Comparison of ENCODE assay signal across 18 cellular contexts in the genomic region with DNA sequence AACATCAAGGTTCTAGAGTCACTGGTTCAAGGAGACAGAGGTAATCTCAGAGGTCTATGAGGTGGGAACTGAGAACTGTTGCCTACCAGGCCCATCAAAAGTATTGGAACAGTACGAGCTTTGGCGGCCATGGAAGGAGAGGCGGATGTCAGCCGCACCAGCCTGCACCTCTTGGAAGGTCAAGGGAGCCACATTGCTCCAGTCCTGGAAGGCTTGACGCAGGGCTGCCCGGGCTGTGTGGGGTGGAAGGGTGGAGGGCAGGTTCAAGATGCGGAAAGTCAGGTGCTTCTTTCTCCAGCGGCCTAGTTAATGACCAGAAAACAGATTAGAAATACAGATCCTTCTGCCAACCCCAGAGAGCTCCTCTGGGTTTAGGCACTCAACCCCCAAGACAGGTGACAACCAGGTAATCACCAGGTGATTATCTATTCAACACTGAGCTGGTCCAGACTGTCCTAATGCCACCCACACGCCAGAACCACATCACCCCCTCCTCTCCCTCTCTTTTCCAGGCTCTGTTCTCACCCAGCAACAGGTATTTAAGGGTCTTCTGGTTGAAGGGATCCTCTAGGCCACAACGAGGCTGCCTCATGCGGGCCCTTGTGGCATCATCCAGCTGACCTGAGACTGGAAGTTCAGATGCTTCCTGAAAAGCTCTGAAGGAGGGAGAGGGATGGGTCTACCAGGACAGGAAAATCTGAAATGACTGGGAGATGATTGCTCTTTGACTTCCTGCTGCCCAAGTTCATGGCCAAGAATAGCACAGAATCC. TPM values are rescaled to one million over a fixed set of nuclear protein-coding genes. Genes with fewer than 3 reads are reported as not detected.
DNase-seq lines count a peak whose midpoint lies in the region; TF ChIP-seq lines count a peak whose summit lies in the region.
"Had no signal": no experiment of that assay in that cellular context is flagged by ENCODE, and none has a peak within 500 bp of the region (broad histone marks: within the 10 kb centered on the region; RNA-seq: fewer than 3 reads in every experiment).

No MANE protein-coding gene starts in this region.

- H3K27me3 ChIP-seq in breast epithelium, result no peaks in the 10 kb centered on the region
- H3K27me3 ChIP-seq in skeletal muscle satellite cell (ENCODE audit: control insufficient read depth, insufficient read depth, low read length), result no peaks in the 10 kb centered on the region
- no peaks in the 10 kb centered on the region for H3K27me3 ChIP-seq in Peyer's patch

- CTCF ChIA-PET in MCF 10A (lab: Yijun Ruan, JAX), result interaction anchor here (0.7 kb wide), 1 partner anchor 90 kb away, joined by 3 read pairs; the partner anchor contains the start of gene DGKA

- H3K4me1 ChIP-seq in breast epithelium (no peaks in the 10 kb centered on the region), skeletal muscle satellite cell (ENCODE audit: control insufficient read depth, insufficient read depth, low read length) (peaks cover 36% of the 10 kb centered on the region), Peyer's patch (no peaks in the 10 kb centered on the region)

- peak overlapping the region; percentile 87 for H3K4me2 ChIP-seq in skeletal muscle satellite cell (ENCODE audit: low read length)

- intact Hi-C loops in breast epithelium (cut with DNase I; ENCODE audit: low total_unique reads), result no loop called here
- intact Hi-C loops in MCF 10A (cut with micrococcal nuclease), result no loop called here
- intact Hi-C loops in dendritic cell treated with granulocyte-macrophage colony-stimulating factor and Interleukin-4, amounts not matched to agents 40 ng/mL and 50 ng/mL, for 4 days (cut with micrococcal nuclease), result no loop called here

- no peaks in the 10 kb centered on the region for H3K9me3 Mint-ChIP-seq in MCF 10A (ENCODE audit: unreplicated experiment)
- H3K9me3 Mint-ChIP-seq in dendritic cell treated with granulocyte-macrophage colony-stimulating factor and Interleukin-4, amounts not matched to agents 40 ng/mL and 50 ng/mL, for 4 days, result no peaks in the 10 kb centered on the region
- H3K9me3 Mint-ChIP-seq: IgD-negative memory B cell had no signal

- H3K9ac ChIP-seq in skeletal muscle satellite cell (ENCODE audit: low read depth, low read length), result no peak overlapping the region

- no peaks in the 10 kb centered on the region for H3K27me3 Mint-ChIP-seq in MCF 10A (ENCODE audit: insufficient read depth, unreplicated experiment)
- no peaks in the 10 kb centered on the region for H3K27me3 Mint-ChIP-seq in dendritic cell treated with granulocyte-macrophage colony-stimulating factor and Interleukin-4, amounts not matched to agents 40 ng/mL and 50 ng/mL, for 4 days

- peak overlapping the region in 1 of 2 donors; percentile 13 for H3K27ac ChIP-seq in breast epithelium
- no peak overlapping the region for H3K27ac ChIP-seq in Peyer's patch

- H3K4me3 ChIP-seq in breast epithelium (peak overlapping the region in 2 of 3 donors; percentile 55 to 68), skeletal muscle satellite cell (ENCODE audit: low read length) (no peak overlapping the region), Peyer's patch (no peak overlapping the region)
- H3K4me3 ChIP-seq: GM12878 had no signal

- no peak for DNase-seq in breast epithelium (ENCODE audit: low spot score in 2 of 2)
- DNase-seq in MCF 10A (ENCODE audit: unreplicated experiment), result no peak
- no peak for DNase-seq in activated naive CD4-positive, alpha-beta T cell treated with anti-CD3 and anti-CD28 coated beads, Interleukin-2, amount 50 U/mL, for 16 hours
- DNase-seq in Peyer's patch, result no peak
- no peak for DNase-seq in foreskin melanocyte
- DNase-seq: 8988T, DMS53, H7, Karpas-422, NCI-H1694, NCI-H2081, NCI-H2171, NCI-H524 treated with DMSO at 0.1 percent for 48 hours, NCI-H82 had no signal

- TF ChIP-seq POLR2A in breast epithelium (IDR thresholded peaks at IDR 0.05), result no peak
- no peak for TF ChIP-seq POLR2A in Peyer's patch (IDR thresholded peaks at IDR 0.05)

- H3K36me3 Mint-ChIP-seq in MCF 10A (ENCODE audit: insufficient read depth, unreplicated experiment), result no peaks in the 10 kb centered on the region
- peaks cover 33% of the 10 kb centered on the region for H3K36me3 Mint-ChIP-seq in dendritic cell treated with granulocyte-macrophage colony-stimulating factor and Interleukin-4, amounts not matched to agents 40 ng/mL and 50 ng/mL, for 4 days (ENCODE audit: low read depth)

- H3K9me3 ChIP-seq in breast epithelium (no peaks in the 10 kb centered on the region), skeletal muscle satellite cell (replicated peaks; ENCODE audit: low read length) (no peaks in the 10 kb centered on the region), Peyer's patch (no peaks in the 10 kb centered on the region)

- no peak overlapping the region for H3K27ac Mint-ChIP-seq in MCF 10A (ENCODE audit: low read depth, unreplicated experiment)
- H3K27ac Mint-ChIP-seq in dendritic cell treated with granulocyte-macrophage colony-stimulating factor and Interleukin-4, amounts not matched to agents 40 ng/mL and 50 ng/mL, for 4 days, result peak overlapping the region; percentile 71
- H3K27ac Mint-ChIP-seq: IgD-negative memory B cell had no signal

- peaks cover 17% of the 10 kb centered on the region for H3K4me1 Mint-ChIP-seq in MCF 10A (ENCODE audit: insufficient read depth, unreplicated experiment)
- H3K4me1 Mint-ChIP-seq in dendritic cell treated with granulocyte-macrophage colony-stimulating factor and Interleukin-4, amounts not matched to agents 40 ng/mL and 50 ng/mL, for 4 days (ENCODE audit: low read depth), result peaks cover 67% of the 10 kb centered on the region

- H3K4me3 Mint-ChIP-seq in MCF 10A (ENCODE audit: unreplicated experiment), result no peak overlapping the region
- H3K4me3 Mint-ChIP-seq in dendritic cell treated with granulocyte-macrophage colony-stimulating factor and Interleukin-4, amounts not matched to agents 40 ng/mL and 50 ng/mL, for 4 days, result no peak overlapping the region
- H3K4me3 Mint-ChIP-seq: IgD-negative memory B cell had no signal

- H3K36me3 ChIP-seq in breast epithelium, result no peaks in the 10 kb centered on the region
- peaks cover 30% of the 10 kb centered on the region for H3K36me3 ChIP-seq in skeletal muscle satellite cell (ENCODE audit: insufficient read depth, low read length)
- no peaks in the 10 kb centered on the region for H3K36me3 ChIP-seq in Peyer's patch

- no peak for TF ChIP-seq CTCF in breast epithelium (IDR thresholded peaks at IDR 0.05)
- TF ChIP-seq CTCF in MCF 10A (IDR thresholded peaks at IDR 0.05; ENCODE audit: unreplicated experiment), result no peak
- TF ChIP-seq CTCF in Peyer's patch (IDR thresholded peaks at IDR 0.05), result no peak

- POLR2A ChIA-PET in MCF 10A (lab: Yijun Ruan, JAX), result interaction anchor here (0.6 to 2.1 kb wide), 4 partner anchors 9 to 1586 kb away, joined by 3 to 9 read pairs (median 4); partner anchors contain the start of gene DNAJC14

- no TSS peak for BruUV-seq in MCF 10A (replicated peaks; lab: Mats Ljungman, UMichigan)

RNA-seq across cellular contexts. Expression of gene MMP19, which starts 2.0 kb away (rescaled TPM):
- total RNA-seq in breast epithelium (10 to 100 TPM; 21.9 to 50.6 (median 47.9) TPM), MCF 10A (2022) (3.3 and 3.7 TPM in 2 replicates), Peyer's patch (10 to 100 TPM in 1 of 4 donors, 1 to 10 TPM in 3; 3.3 to 44.6 (median 5.2) TPM)
- total RNA-seq in skeletal muscle satellite cell (2012; rRNA removed), result 6.8 and 7.9 TPM in 2 replicates
- total RNA-seq: GM12878 had no signal

RNA-seq across cellular contexts. Expression of gene DNAJC14, which starts 11.4 kb away (rescaled TPM):
- total RNA-seq in breast epithelium (10 to 100 TPM; 31.0 to 46.2 (median 36.1) TPM), MCF 10A (2022) (27.3 and 29.9 TPM in 2 replicates), Peyer's patch (10 to 100 TPM; 35.4 to 43.4 (median 43.0) TPM)
- total RNA-seq in skeletal muscle satellite cell (2012; rRNA removed), result 32.7 and 36.5 TPM in 2 replicates

RNA-seq across cellular contexts. Expression of gene ORMDL2, which starts 22.9 kb away (rescaled TPM):
- 10 to 100 TPM; 13.1 to 28.5 (median 21.0) TPM for total RNA-seq in breast epithelium
- total RNA-seq in MCF 10A (2022), result 54.6 and 55.9 TPM in 2 replicates
- total RNA-seq in skeletal muscle satellite cell (2012; rRNA removed), result 17.0 and 19.7 TPM in 2 replicates
- 10 to 100 TPM in 3 of 4 donors, 1 to 10 TPM in 1; 5.0 to 31.2 (median 24.2) TPM for total RNA-seq in Peyer's patch

RNA-seq across cellular contexts. Expression of gene SARNP, which starts 23.2 kb away (rescaled TPM):
- 10 to 100 TPM; 54.7 to 64.3 (median 55.3) TPM for total RNA-seq in breast epithelium
- 39.2 and 61.1 TPM in 2 replicates for total RNA-seq in MCF 10A (2022)
- total RNA-seq in skeletal muscle satellite cell (2012; rRNA removed), result 64.0 and 70.2 TPM in 2 replicates
- 10 to 100 TPM; 21.9 to 60.2 (median 44.9) TPM for total RNA-seq in Peyer's patch

Comparison
In these comparisons a context has a peak if more than half of its experiments do, and no peak if none do; other contexts are left out.
1. H3K4me3 ChIP-seq: peak in breast epithelium (2 of 3); none in skeletal muscle satellite cell (single experiment) and Peyer's patch (0 of 4).